ENCODE assay signal across 16 cellular contexts in the genomic region with DNA sequence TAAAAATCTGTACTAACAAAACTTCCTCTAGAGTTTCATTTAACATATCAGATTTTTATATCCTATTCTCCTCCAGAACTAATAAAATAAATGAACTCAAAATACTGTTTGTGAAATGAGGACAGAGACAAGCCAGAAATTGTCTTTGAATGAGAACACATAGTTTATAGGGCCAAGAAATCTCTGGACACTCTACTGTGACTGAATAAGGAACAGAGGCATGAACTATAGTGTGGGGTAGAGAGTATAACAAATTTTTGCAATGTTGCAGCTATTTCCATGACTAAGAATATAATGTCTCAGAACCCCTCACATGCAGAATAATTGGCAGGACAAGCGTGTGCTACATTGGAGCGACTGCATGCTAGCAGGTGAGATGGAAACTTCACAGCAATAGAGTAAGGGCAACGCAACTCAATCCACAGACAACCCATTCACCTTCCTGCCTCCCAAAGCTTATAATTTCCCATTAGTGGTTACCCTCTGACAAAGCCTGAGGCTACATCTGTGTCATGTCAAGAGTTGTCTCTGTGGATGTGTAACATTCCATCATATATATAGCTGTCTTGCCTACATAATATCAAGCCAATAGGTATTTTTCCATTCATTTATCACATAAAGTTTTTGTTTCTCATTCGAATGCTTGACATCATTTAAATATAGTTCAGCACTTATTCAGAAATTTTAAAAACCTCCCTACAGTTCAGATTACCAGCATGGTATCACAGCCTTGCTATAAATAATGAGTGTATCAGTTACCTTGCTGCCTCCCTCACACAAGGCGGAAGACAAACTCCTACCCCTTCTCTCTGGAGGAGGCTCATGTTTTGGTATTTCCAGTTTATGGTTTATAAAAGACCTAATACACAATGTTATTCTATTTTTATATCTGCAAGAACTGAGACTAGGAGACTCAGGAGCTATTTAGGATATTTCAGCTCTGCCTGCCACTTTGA. TPM values are rescaled to one million over a fixed set of nuclear protein-coding genes. Genes with fewer than 3 reads are reported as not detected.
DNase-seq lines count a peak whose midpoint lies in the region; ATAC-seq and TF ChIP-seq lines count a peak whose summit lies in the region.
"Had no signal": no experiment of that assay in that cellular context is flagged by ENCODE, and none has a peak within 500 bp of the region (broad histone marks: within the 10 kb centered on the region; RNA-seq: fewer than 3 reads in every experiment).

No MANE protein-coding gene starts in this region.

- no peaks in the 10 kb centered on the region for H3K9me2 ChIP-seq in GM23248 (ENCODE audit: insufficient read depth)

- no peak overlapping the region for H3K4me2 ChIP-seq in GM23248 (ENCODE audit: unreplicated experiment)
- H3K4me2 ChIP-seq: BLaER1 treated with 17β-estradiol and CSF1 and Interleukin-3, amounts not matched to agents 10 nM and 100 nM had no signal

- intact Hi-C loops in left cardiac atrium (cut with DNase I) (no loop called here), Right ventricle myocardium inferior (cut with DNase I) (no loop called here), vagina (cut with DNase I) (no loop called here)

- no peaks in the 10 kb centered on the region for H4K20me1 ChIP-seq in GM23248 (ENCODE audit: insufficient read depth)
- H4K20me1 ChIP-seq: BLaER1 treated with 17β-estradiol and CSF1 and Interleukin-3, amounts not matched to agents 10 nM and 100 nM had no signal

- DNase-seq in left cardiac atrium (no peak), Right ventricle myocardium inferior (ENCODE audit: missing footprints) (no peak), left kidney (ENCODE audit: low read depth, low spot score) (peak; percentile 70), vagina (ENCODE audit: extremely low spot score in 2 of 2) (no peak), NCI-H524 (lab: John Stamatoyannopoulos, UW) (no peak), GM23248 (no peak)
- no peak for DNase-seq in activated CD4-positive, alpha-beta T cell treated with anti-CD3 and anti-CD28 coated beads for 4 hours
- DNase-seq: DMS 273 treated with DMSO at 0.1 percent for 48 hours, HFFc6, KG1, MM.1S, NCI-H1105, NCI-H187, NCI-H446 treated with DMSO at 0.1 percent for 48 hours had no signal

- H3K4me3 ChIP-seq in esophagus (ENCODE audit: low read depth in 1 of 2, low read length in 2 of 2) (no peak overlapping the region), vagina (no peak overlapping the region), GM23248 (no peak overlapping the region)
- H3K4me3 ChIP-seq: BLaER1 treated with 17β-estradiol and CSF1 and Interleukin-3, amounts not matched to agents 10 nM and 100 nM had no signal

- ATAC-seq in left cardiac atrium = peak; percentile 30 to 33
- ATAC-seq in Right ventricle myocardium inferior = no peak

- no peaks in the 10 kb centered on the region for H3K79me2 ChIP-seq in GM23248 (ENCODE audit: insufficient read depth)

- peaks cover 0 to 3% of the 10 kb centered on the region in 2 donors for H3K4me1 ChIP-seq in esophagus (ENCODE audit: control insufficient read depth in 2 of 2, insufficient read depth in 2 of 2, low read length in 1 of 2)
- peaks cover 23% of the 10 kb centered on the region for H3K4me1 ChIP-seq in vagina
- no peaks in the 10 kb centered on the region for H3K4me1 ChIP-seq in GM23248 (ENCODE audit: insufficient read depth)
- H3K4me1 ChIP-seq: BLaER1 treated with 17β-estradiol and CSF1 and Interleukin-3, amounts not matched to agents 10 nM and 100 nM had no signal

- H2AFZ ChIP-seq in GM23248 = no peak overlapping the region

- H3K9me3 ChIP-seq in esophagus (ENCODE audit: control insufficient read depth in 2 of 2, insufficient read depth in 1 of 2, low read depth in 1 of 2, low read length in 1 of 2) (no peaks in the 10 kb centered on the region), vagina (no peaks in the 10 kb centered on the region), GM23248 (ENCODE audit: low read depth) (no peaks in the 10 kb centered on the region)
- H3K9me3 ChIP-seq: BLaER1 treated with 17β-estradiol and CSF1 and Interleukin-3, amounts not matched to agents 10 nM and 100 nM had no signal

- WGBS in esophagus, 2 donors = 54 to 64% methylated on average over 5 of the region's 5 CpGs
- 58 to 60% methylated on average over 5 of the region's 5 CpGs for WGBS in GM23248 (ENCODE audit: low coverage in 1 of 2, low lambda C conversion rate in 2 of 2, missing lambda C conversion rate in 2 of 2), 2 experiments

- no peaks in the 10 kb centered on the region for H3K36me3 ChIP-seq in esophagus (ENCODE audit: control insufficient read depth in 2 of 2, insufficient read depth in 2 of 2, low read length in 1 of 2)
- no peaks in the 10 kb centered on the region for H3K36me3 ChIP-seq in vagina
- no peaks in the 10 kb centered on the region for H3K36me3 ChIP-seq in GM23248 (ENCODE audit: low read depth)
- H3K36me3 ChIP-seq: BLaER1 treated with 17β-estradiol and CSF1 and Interleukin-3, amounts not matched to agents 10 nM and 100 nM had no signal

- H3F3A ChIP-seq in GM23248 (ENCODE audit: insufficient read depth) = no peaks in the 10 kb centered on the region

- in situ Hi-C loops in GM23248 (cut with MboI) = no loop called here

- TF ChIP-seq POLR2A in vagina (IDR thresholded peaks at IDR 0.05) = no peak

- H3K9ac ChIP-seq in GM23248 = no peak overlapping the region
- H3K9ac ChIP-seq: BLaER1 treated with 17β-estradiol and CSF1 and Interleukin-3, amounts not matched to agents 10 nM and 100 nM had no signal

- no peaks in the 10 kb centered on the region for H3K27me3 ChIP-seq in esophagus (ENCODE audit: control insufficient read depth in 1 of 2, insufficient read depth in 2 of 2, low read length in 2 of 2)
- H3K27me3 ChIP-seq in vagina = no peaks in the 10 kb centered on the region
- no peaks in the 10 kb centered on the region for H3K27me3 ChIP-seq in GM23248 (replicated peaks; ENCODE audit: insufficient read depth)
- H3K27me3 ChIP-seq: BLaER1 treated with 17β-estradiol and CSF1 and Interleukin-3, amounts not matched to agents 10 nM and 100 nM had no signal

- no peak for TF ChIP-seq CTCF in vagina (IDR thresholded peaks at IDR 0.05)

- H3K27ac ChIP-seq in esophagus (ENCODE audit: low read depth in 2 of 2, low read length in 1 of 2) = peak overlapping the region; percentile 11 to 54
- peak overlapping the region; percentile 24 for H3K27ac ChIP-seq in vagina
- no peak overlapping the region for H3K27ac ChIP-seq in GM23248
- H3K27ac ChIP-seq: BLaER1 treated with 17β-estradiol and CSF1 and Interleukin-3, amounts not matched to agents 10 nM and 100 nM had no signal

RNA-seq across cellular contexts. Expression of gene ECHDC1, which starts 47.9 kb away (rescaled TPM):
- total RNA-seq in left cardiac atrium (10 to 100 TPM; 41.1 to 62.9 TPM), Right ventricle myocardium inferior (42.7 TPM), vagina (32.7 TPM)
- polyA plus RNA-seq in esophagus (10 to 100 TPM; 16.9 to 30.4 TPM), GM23248 (2016; fragmentation: Nextera tagmentation; extraction: Ambion mirVana) (68.6 and 75.6 TPM in 2 replicates)
- total RNA-seq in GM23248 (2014; rRNA removed; shearing (Covaris generic)) = 60.8 and 115 TPM in 2 replicates
